Comparison of ENCODE assay signal across 11 cellular contexts in the genomic region with DNA sequence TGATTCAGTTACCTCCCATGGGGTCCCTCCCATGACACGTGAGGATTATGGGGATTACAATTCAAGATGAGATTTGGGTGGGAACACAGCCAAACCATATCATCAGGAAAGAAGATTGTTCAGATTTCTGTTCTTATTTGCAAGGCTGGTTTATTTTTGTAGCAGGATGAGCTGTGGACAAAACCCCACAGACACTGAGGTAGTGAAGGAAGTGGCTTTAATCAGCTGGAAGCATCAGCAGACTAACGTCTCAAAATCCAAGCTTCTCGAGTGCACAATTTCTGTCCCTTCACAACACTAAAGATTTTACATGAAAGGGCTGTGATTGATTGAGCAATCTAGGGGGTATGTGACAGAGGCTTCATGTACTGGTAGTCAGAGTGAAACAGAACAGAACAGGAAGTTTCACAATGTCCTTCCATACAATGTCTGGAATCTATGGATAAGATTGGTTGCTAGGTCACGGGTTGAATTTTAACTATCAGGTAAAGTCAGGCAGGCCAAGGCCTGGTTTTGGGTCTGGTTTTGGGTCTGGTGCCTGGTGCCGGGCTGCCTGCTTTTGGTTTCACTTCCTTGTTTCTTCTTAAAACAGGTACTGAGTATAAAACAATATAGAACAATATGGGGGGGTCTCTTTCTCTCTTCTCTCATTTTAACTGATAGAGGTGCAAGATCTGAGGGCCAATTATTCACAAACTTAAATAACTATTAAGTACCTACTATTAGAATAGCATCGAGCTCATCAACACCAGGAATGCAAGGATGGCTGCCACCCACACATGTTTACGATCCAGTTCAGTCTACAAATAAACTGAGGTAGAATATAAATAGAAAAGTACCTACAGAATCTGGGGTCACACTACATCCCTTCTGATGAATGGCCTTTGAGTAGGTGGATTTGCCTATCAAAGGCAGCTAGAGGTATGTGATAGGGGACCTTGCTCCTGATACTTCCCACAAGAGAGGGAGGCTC.
DNase-seq lines count a peak whose midpoint lies in the region; ATAC-seq, FAIRE-seq and TF ChIP-seq lines count a peak whose summit lies in the region.
"Had no signal": no experiment of that assay in that cellular context is flagged by ENCODE, and none has a peak within 500 bp of the region (broad histone marks: within the 10 kb centered on the region; RNA-seq: fewer than 3 reads in every experiment).

No MANE protein-coding gene starts in this region.

- in situ Hi-C loops in HepG2 (cut with HindIII; ENCODE audit: extremely low pct_ligation_motif_present, low pct_unique_long_range_greater_than_20kb), result no loop called here

- H3K9me3 ChIP-seq in left ventricle myocardium inferior (replicated peaks) (peaks cover 14% of the 10 kb centered on the region), HepG2 (ENCODE audit: low read length) (peaks cover 5% of the 10 kb centered on the region; the same call in 1 of the 2 replicates), vagina (no peaks in the 10 kb centered on the region), small intestine (ENCODE audit: control insufficient read depth, low read depth) (no peaks in the 10 kb centered on the region)
- H3K9me3 ChIP-seq: BE2C had no signal

- no peaks in the 10 kb centered on the region for H4K20me1 ChIP-seq in HepG2 (ENCODE audit: insufficient read depth, low read length)

- TF ChIP-seq RAD21 in HepG2 (CRISPR knock-in tag; IDR thresholded peaks at IDR 0.05), result no peak

- H3K79me2 ChIP-seq in HepG2 (ENCODE audit: insufficient read depth, low read length), result no peaks in the 10 kb centered on the region

- no peak for TF ChIP-seq EP300 in HepG2 (IDR thresholded peaks at IDR 0.05; ENCODE audit: low read depth in 2 of 2, low read length in 2 of 2)
- no peak for TF ChIP-seq EP300 in HepG2 (CRISPR knock-in tag; IDR thresholded peaks at IDR 0.05; ENCODE audit: borderline replicate concordance)

- TF ChIP-seq POLR2A in HepG2 (IDR thresholded peaks at IDR 0.05; ENCODE audit: insufficient read depth in 1 of 2, low read depth in 2 of 2, low read length in 2 of 2) (no peak), vagina (IDR thresholded peaks at IDR 0.05) (no peak)

- FAIRE-seq in HepG2 (lab: Jason Lieb, UNC) (no peak), small intestine (lab: Jason Lieb, UNC) (no peak)

- no peaks in the 10 kb centered on the region for H3K27me3 ChIP-seq in left ventricle myocardium inferior (ENCODE audit: low read depth)
- H3K27me3 ChIP-seq in HepG2 (ENCODE audit: control insufficient read depth in 1 of 2, insufficient read depth in 2 of 2, low read length in 2 of 2), result peaks cover 0 to 2% of the 10 kb centered on the region in 2 experiments; a peak in 1 of 5 replicates
- H3K27me3 ChIP-seq in vagina, result no peaks in the 10 kb centered on the region
- H3K27me3 ChIP-seq in small intestine (ENCODE audit: control insufficient read depth in 2 of 2, insufficient read depth in 2 of 2, low read length in 2 of 2), result no peaks in the 10 kb centered on the region
- H3K27me3 ChIP-seq: BE2C had no signal

- H3K27ac ChIP-seq in left ventricle myocardium inferior (replicated peaks), result peak overlapping the region; percentile 34
- peak overlapping the region; percentile 69 for H3K27ac ChIP-seq in angular gyrus (ENCODE audit: low read depth, low read length)
- H3K27ac ChIP-seq in HepG2 (ENCODE audit: extremely low read length, insufficient read depth, low read length), result no peak overlapping the region
- peak overlapping the region; percentile 65 for H3K27ac ChIP-seq in vagina
- H3K27ac ChIP-seq in small intestine (ENCODE audit: low read depth in 1 of 2, low read length in 1 of 2), result no peak overlapping the region

- DNase-seq in left ventricle myocardium inferior, result no peak
- DNase-seq in cardiac septum (ENCODE audit: low spot score), result no peak
- DNase-seq in HepG2 (ENCODE audit: low spot score), result peak; percentile 60
- no peak for DNase-seq in vagina (ENCODE audit: extremely low spot score in 2 of 2)
- no peak for DNase-seq in stimulated activated CD4-positive, alpha-beta T cell treated with anti-CD3 and anti-CD28 coated beads, Interleukin-4, amount 100 ng/mL, for 24 hours
- no peak for DNase-seq in small intestine
- no peak for DNase-seq in DMS53 (lab: John Stamatoyannopoulos, UW)
- DNase-seq: activated naive CD8-positive, alpha-beta T cell treated with anti-CD3 and anti-CD28 coated beads, Interleukin-2, amount 10 ng/mL, durations not matched to agents 7 days and 5 days; BE2C; SW 1271 had no signal

- no peak; the same call in 2 of the 3 replicates for ATAC-seq in HepG2

- peak overlapping the region; percentile 46 for H3K4me2 ChIP-seq in HepG2 (ENCODE audit: low read depth, low read length)

- no TSS peak for BruUV-seq in HepG2 (replicated peaks; lab: Mats Ljungman, UMichigan)

- TF ChIP-seq CTCF in left ventricle myocardium inferior (IDR thresholded peaks at IDR 0.05; ENCODE audit: borderline replicate concordance) (no peak), HepG2 (CRISPR knock-in tag; IDR thresholded peaks at IDR 0.05) (no peak), vagina (IDR thresholded peaks at IDR 0.05) (no peak)

- CTCF ChIA-PET in HepG2 (lab: Yijun Ruan, JAX; ENCODE audit: low intra/inter-chr PET ratio, low total read pairs), result no interaction called here

- H3K36me3 ChIP-seq in left ventricle myocardium inferior, result no peaks in the 10 kb centered on the region
- H3K36me3 ChIP-seq in HepG2 (replicated peaks in 1 of 2; ENCODE audit: control insufficient read depth in 1 of 2, insufficient read depth in 2 of 2, low read length in 2 of 2), result no peaks in the 10 kb centered on the region
- H3K36me3 ChIP-seq in vagina, result no peaks in the 10 kb centered on the region
- no peaks in the 10 kb centered on the region for H3K36me3 ChIP-seq in small intestine (ENCODE audit: control insufficient read depth in 2 of 2, insufficient read depth in 2 of 2, low read length in 2 of 2)
- H3K36me3 ChIP-seq: BE2C had no signal

- H2AFZ ChIP-seq in HepG2 (ENCODE audit: low read length), result no peak overlapping the region

- POLR2A ChIA-PET in HepG2 (lab: Yijun Ruan, JAX), result no interaction called here

- no peak overlapping the region for H3K9ac ChIP-seq in HepG2 (ENCODE audit: insufficient read depth, low read depth, low read length)

- H3K4me3 ChIP-seq in left ventricle myocardium inferior (no peak overlapping the region), HepG2 (replicated peaks in 1 of 3; ENCODE audit: insufficient read depth in 1 of 3, low read depth in 2 of 3, low read length in 3 of 3) (peak overlapping the region in 1 of 3 experiments; percentile 9; a peak in 1 of 6 replicates), vagina (no peak overlapping the region), small intestine (ENCODE audit: low read depth in 1 of 2, low read length in 2 of 2) (no peak overlapping the region)

- H3K4me1 ChIP-seq in left ventricle myocardium inferior, result peaks cover 25% of the 10 kb centered on the region
- H3K4me1 ChIP-seq in HepG2 (ENCODE audit: insufficient read depth, low read length), result peaks cover 14% of the 10 kb centered on the region; the same call in 1 of the 2 replicates
- peaks cover 52% of the 10 kb centered on the region for H3K4me1 ChIP-seq in vagina
- H3K4me1 ChIP-seq in small intestine (ENCODE audit: control insufficient read depth in 2 of 2, insufficient read depth in 1 of 2, low read depth in 1 of 2, low read length in 1 of 2), result peaks cover 0 to 8% of the 10 kb centered on the region in 2 donors

- WGBS in HepG2 (ENCODE audit: low lambda C conversion rate), result 18% methylated on average over 7 of the region's 7 CpGs
- 75 to 82% (median 81%) methylated on average over 7 of the region's 7 CpGs for WGBS in small intestine, 3 donors

- intact Hi-C loops in left ventricle myocardium inferior (cut with micrococcal nuclease), result no loop called here
- intact Hi-C loops in cardiac septum (cut with DNase I), result loop anchor here (5.0 kb wide), 1 partner anchor 36 kb away; no protein-coding TSS in a partner anchor
- intact Hi-C loops in HepG2 (cut with micrococcal nuclease; ENCODE audit: unreplicated experiment), result no loop called here
- intact Hi-C loops in vagina (cut with DNase I), result no loop called here

TF ChIP-seq in HepG2, 621 proteins besides CTCF, POLR2A, EP300 and RAD21 (continues in another document):
- TF ChIP-seq, protein P1, sequence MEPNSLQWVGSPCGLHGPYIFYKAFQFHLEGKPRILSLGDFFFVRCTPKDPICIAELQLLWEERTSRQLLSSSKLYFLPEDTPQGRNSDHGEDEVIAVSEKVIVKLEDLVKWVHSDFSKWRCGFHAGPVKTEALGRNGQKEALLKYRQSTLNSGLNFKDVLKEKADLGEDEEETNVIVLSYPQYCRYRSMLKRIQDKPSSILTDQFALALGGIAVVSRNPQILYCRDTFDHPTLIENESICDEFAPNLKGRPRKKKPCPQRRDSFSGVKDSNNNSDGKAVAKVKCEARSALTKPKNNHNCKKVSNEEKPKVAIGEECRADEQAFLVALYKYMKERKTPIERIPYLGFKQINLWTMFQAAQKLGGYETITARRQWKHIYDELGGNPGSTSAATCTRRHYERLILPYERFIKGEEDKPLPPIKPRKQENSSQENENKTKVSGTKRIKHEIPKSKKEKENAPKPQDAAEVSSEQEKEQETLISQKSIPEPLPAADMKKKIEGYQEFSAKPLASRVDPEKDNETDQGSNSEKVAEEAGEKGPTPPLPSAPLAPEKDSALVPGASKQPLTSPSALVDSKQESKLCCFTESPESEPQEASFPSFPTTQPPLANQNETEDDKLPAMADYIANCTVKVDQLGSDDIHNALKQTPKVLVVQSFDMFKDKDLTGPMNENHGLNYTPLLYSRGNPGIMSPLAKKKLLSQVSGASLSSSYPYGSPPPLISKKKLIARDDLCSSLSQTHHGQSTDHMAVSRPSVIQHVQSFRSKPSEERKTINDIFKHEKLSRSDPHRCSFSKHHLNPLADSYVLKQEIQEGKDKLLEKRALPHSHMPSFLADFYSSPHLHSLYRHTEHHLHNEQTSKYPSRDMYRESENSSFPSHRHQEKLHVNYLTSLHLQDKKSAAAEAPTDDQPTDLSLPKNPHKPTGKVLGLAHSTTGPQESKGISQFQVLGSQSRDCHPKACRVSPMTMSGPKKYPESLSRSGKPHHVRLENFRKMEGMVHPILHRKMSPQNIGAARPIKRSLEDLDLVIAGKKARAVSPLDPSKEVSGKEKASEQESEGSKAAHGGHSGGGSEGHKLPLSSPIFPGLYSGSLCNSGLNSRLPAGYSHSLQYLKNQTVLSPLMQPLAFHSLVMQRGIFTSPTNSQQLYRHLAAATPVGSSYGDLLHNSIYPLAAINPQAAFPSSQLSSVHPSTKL (CRISPR knock-in tag; IDR thresholded peaks at IDR 0.05), result peak; percentile 26; the same call in 1 of the 2 replicates
- TF ChIP-seq CEBPB (IDR thresholded peaks at IDR 0.05; ENCODE audit: borderline replicate concordance, low read depth, low read length) (peak; percentile 90), NBN (conservative IDR thresholded peaks at IDR 0.05) (no peak), ZBTB1 (CRISPR knock-in tag; IDR thresholded peaks at IDR 0.05; ENCODE audit: borderline replicate concordance) (no peak), SOX13 (IDR thresholded peaks at IDR 0.05) (no peak), SOX13 (CRISPR knock-in tag; conservative IDR thresholded peaks at IDR 0.05 in 1 of 2, IDR thresholded peaks at IDR 0.05 in 1 of 2) (0 out of 4 replicates have a peak, but pooled peaks of 1 of the 2 experiments have one; percentile 6), KDM4B (CRISPR knock-in tag; IDR thresholded peaks at IDR 0.05) (no peak), ZNF766 (CRISPR knock-in tag; IDR thresholded peaks at IDR 0.05; ENCODE audit: borderline replicate concordance) (no peak)

Comparison
In these comparisons a context has a peak if more than half of its experiments do, and no peak if none do; other contexts are left out.
1. H3K27ac ChIP-seq: peak in left ventricle myocardium inferior (single experiment), angular gyrus (single experiment) and vagina (single experiment); none in HepG2 (single experiment) and small intestine (0 of 2).